36 cellular contexts compared by ENCODE assay signal in the genomic region with DNA sequence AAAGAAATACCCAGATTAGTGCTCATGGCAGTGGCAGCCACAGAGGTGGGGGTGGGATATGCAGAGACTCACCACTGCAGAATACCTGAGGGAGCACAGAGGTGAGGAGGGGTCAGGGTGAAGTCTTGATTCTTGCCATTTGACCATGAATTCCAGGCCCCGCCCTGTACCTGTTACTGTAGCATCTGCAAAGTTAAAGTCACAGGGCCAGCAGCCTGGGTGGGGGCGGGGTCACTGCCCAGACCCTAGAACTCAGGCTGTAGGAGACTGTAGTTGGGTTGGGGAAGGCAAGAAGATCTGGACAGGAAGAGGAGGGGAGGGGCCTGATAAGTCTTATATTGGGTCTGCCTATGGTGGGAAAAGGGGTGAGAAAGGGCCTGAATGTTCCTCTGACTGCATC. TPM values are rescaled to one million over a fixed set of nuclear protein-coding genes. Genes with fewer than 3 reads are reported as not detected.
"Had no signal": no experiment of that assay in that cellular context is flagged by ENCODE, and none has a peak within 500 bp of the region (broad histone marks: within the 10 kb centered on the region; RNA-seq: fewer than 3 reads in every experiment).

No MANE protein-coding gene starts in this region.

- H3K27ac Mint-ChIP-seq: activated CD4-positive, alpha-beta memory T cell treated with anti-CD3 and anti-CD28 coated beads for 36 hours; activated CD4-positive, alpha-beta T cell treated with anti-CD3 and anti-CD28 coated beads for 36 hours; activated CD4-positive, alpha-beta T cell treated with anti-CD3 and anti-CD28 coated beads, Interleukin-2, amount 10 ng/mL, durations not matched to agents 24 days and 14 days; activated CD8-positive, alpha-beta memory T cell treated with anti-CD3 and anti-CD28 coated beads, Interleukin-2, amount 10 ng/mL, durations not matched to agents 7 days and 5 days; activated CD8-positive, alpha-beta T cell treated with anti-CD3 and anti-CD28 coated beads, Interleukin-2, amount 10 ng/mL, durations not matched to agents 7 days and 5 days; activated naive CD8-positive, alpha-beta T cell treated with anti-CD3 and anti-CD28 coated beads, Interleukin-2, amount 10 ng/mL, durations not matched to agents 7 days and 5 days; activated T-cell treated with anti-CD3 and anti-CD28 coated beads, Interleukin-2, amount 50 U/mL, for 24 hours; activated T-cell treated with anti-CD3 and anti-CD28 coated beads, Interleukin-2, amount 50 U/mL, for 72 hours; activated T-helper 17 cell treated with anti-CD3 and anti-CD28 coated beads, Interleukin-2, amount 50 U/mL, for 72 hours; brain; dendritic cell treated with granulocyte-macrophage colony-stimulating factor and Interleukin-4, amounts not matched to agents 40 ng/mL and 50 ng/mL, for 4 days; T-cell; T-helper 1 cell treated with Interleukin-12 subunit alpha and Interleukin-12 subunit beta and Interleukin-4 antibody, amounts not matched to agents 30 μg/mL and 1 μg/mL, for 36 hours; T-helper 2 cell treated with Interferon-gamma antibody and Interleukin-4, amounts not matched to agents 5 μg/mL and 100 μg/mL, for 36 hours had no signal

- H3K9me3 ChIP-seq: ascending aorta, breast epithelium had no signal

- H3K4me1 Mint-ChIP-seq: activated CD4-positive, alpha-beta T cell treated with anti-CD3 and anti-CD28 coated beads for 36 hours; activated CD4-positive, alpha-beta T cell treated with anti-CD3 and anti-CD28 coated beads, Interleukin-2, amount 10 ng/mL, durations not matched to agents 24 days and 14 days; activated CD8-positive, alpha-beta memory T cell treated with anti-CD3 and anti-CD28 coated beads, Interleukin-2, amount 10 ng/mL, durations not matched to agents 7 days and 5 days; activated naive CD8-positive, alpha-beta T cell treated with anti-CD3 and anti-CD28 coated beads, Interleukin-2, amount 10 ng/mL, durations not matched to agents 7 days and 5 days; activated T-helper 17 cell treated with anti-CD3 and anti-CD28 coated beads, Interleukin-2, amount 50 U/mL, for 72 hours; brain; T-cell had no signal

- H3K36me3 Mint-ChIP-seq: activated CD4-positive, alpha-beta memory T cell treated with anti-CD3 and anti-CD28 coated beads for 36 hours; activated CD8-positive, alpha-beta memory T cell treated with anti-CD3 and anti-CD28 coated beads, Interleukin-2, amount 10 ng/mL, durations not matched to agents 7 days and 5 days; activated naive CD8-positive, alpha-beta T cell treated with anti-CD3 and anti-CD28 coated beads, Interleukin-2, amount 10 ng/mL, durations not matched to agents 7 days and 5 days; brain; T-cell had no signal

- H3K9me3 Mint-ChIP-seq: activated CD4-positive, alpha-beta memory T cell treated with anti-CD3 and anti-CD28 coated beads for 36 hours; activated CD4-positive, alpha-beta T cell treated with anti-CD3 and anti-CD28 coated beads, Interleukin-2, amount 10 ng/mL, durations not matched to agents 24 days and 14 days; activated naive CD8-positive, alpha-beta T cell treated with anti-CD3 and anti-CD28 coated beads, Interleukin-2, amount 10 ng/mL, durations not matched to agents 7 days and 5 days; activated T-cell treated with anti-CD3 and anti-CD28 coated beads, Interleukin-2, amount 50 U/mL, for 24 hours; activated T-cell treated with anti-CD3 and anti-CD28 coated beads, Interleukin-2, amount 50 U/mL, for 72 hours; activated T-helper 17 cell treated with anti-CD3 and anti-CD28 coated beads, Interleukin-2, amount 50 U/mL, for 72 hours; brain; dendritic cell treated with granulocyte-macrophage colony-stimulating factor and Interleukin-4, amounts not matched to agents 40 ng/mL and 50 ng/mL, for 4 days; T-cell; T-helper 1 cell treated with Interleukin-12 subunit alpha and Interleukin-12 subunit beta and Interleukin-4 antibody, amounts not matched to agents 30 μg/mL and 1 μg/mL, for 36 hours; T-helper 2 cell treated with Interferon-gamma antibody and Interleukin-4, amounts not matched to agents 5 μg/mL and 100 μg/mL, for 36 hours had no signal

- H3K4me3 Mint-ChIP-seq: activated CD4-positive, alpha-beta memory T cell treated with anti-CD3 and anti-CD28 coated beads for 36 hours; activated CD4-positive, alpha-beta T cell treated with anti-CD3 and anti-CD28 coated beads for 36 hours; activated CD4-positive, alpha-beta T cell treated with anti-CD3 and anti-CD28 coated beads, Interleukin-2, amount 10 ng/mL, durations not matched to agents 24 days and 14 days; activated CD8-positive, alpha-beta memory T cell treated with anti-CD3 and anti-CD28 coated beads, Interleukin-2, amount 10 ng/mL, durations not matched to agents 7 days and 5 days; activated CD8-positive, alpha-beta T cell treated with anti-CD3 and anti-CD28 coated beads, Interleukin-2, amount 10 ng/mL, durations not matched to agents 7 days and 5 days; activated naive CD8-positive, alpha-beta T cell treated with anti-CD3 and anti-CD28 coated beads, Interleukin-2, amount 10 ng/mL, durations not matched to agents 7 days and 5 days; activated T-cell treated with anti-CD3 and anti-CD28 coated beads, Interleukin-2, amount 50 U/mL, for 24 hours; activated T-cell treated with anti-CD3 and anti-CD28 coated beads, Interleukin-2, amount 50 U/mL, for 72 hours; activated T-helper 17 cell treated with anti-CD3 and anti-CD28 coated beads, Interleukin-2, amount 50 U/mL, for 72 hours; brain; dendritic cell treated with granulocyte-macrophage colony-stimulating factor and Interleukin-4, amounts not matched to agents 40 ng/mL and 50 ng/mL, for 4 days; T-cell; T-helper 1 cell treated with Interleukin-12 subunit alpha and Interleukin-12 subunit beta and Interleukin-4 antibody, amounts not matched to agents 30 μg/mL and 1 μg/mL, for 36 hours; T-helper 2 cell treated with Interferon-gamma antibody and Interleukin-4, amounts not matched to agents 5 μg/mL and 100 μg/mL, for 36 hours had no signal

- H3K4me3 ChIP-seq: ascending aorta, breast epithelium, cardiac muscle cell, coronary artery, dorsolateral prefrontal cortex had no signal

- H3K27ac ChIP-seq: ascending aorta, breast epithelium, cardiac muscle cell, coronary artery, dorsolateral prefrontal cortex, epithelial cell of prostate, WERI-Rb-1 had no signal

- H3K27me3 ChIP-seq: ascending aorta, breast epithelium, cardiac muscle cell, dorsolateral prefrontal cortex had no signal

- H3K36me3 ChIP-seq: ascending aorta, breast epithelium, cardiac muscle cell, WERI-Rb-1 had no signal

- DNase-seq: activated CD4-positive, alpha-beta memory T cell treated with anti-CD3 and anti-CD28 coated beads for 36 hours; activated CD4-positive, alpha-beta T cell treated with anti-CD3 and anti-CD28 coated beads for 36 hours; activated CD4-positive, alpha-beta T cell treated with anti-CD3 and anti-CD28 coated beads, Interleukin-2, amount 10 ng/mL, durations not matched to agents 24 days and 14 days; activated CD4-positive, CD25-positive, alpha-beta regulatory T cell; activated CD4-positive, CD25-positive, alpha-beta regulatory T cell treated with anti-CD3 and anti-CD28 coated beads, Interleukin-2, amount 50 U/mL, for 72 hours; activated CD8-positive, alpha-beta memory T cell treated with anti-CD3 and anti-CD28 coated beads, Interleukin-2, amount 10 ng/mL, durations not matched to agents 7 days and 5 days; activated CD8-positive, alpha-beta memory T cell treated with anti-CD3 and anti-CD28 coated beads, Interleukin-2, amount 50 U/mL, for 48 hours; activated CD8-positive, alpha-beta T cell treated with anti-CD3 and anti-CD28 coated beads, Interleukin-2, amount 10 ng/mL, durations not matched to agents 7 days and 5 days; activated effector memory CD4-positive, alpha-beta T cell treated with Interleukin-2 at 50 U/mL for 16 hours; activated gamma-delta T cell treated with Interleukin-2 at 50 U/mL for 16 hours; activated naive CD4-positive, alpha-beta T cell treated with anti-CD3 and anti-CD28 coated beads, Interleukin-2, amount 50 U/mL, for 16 hours; activated naive CD4-positive, alpha-beta T cell treated with Interleukin-2 at 50 U/mL for 16 hours; activated naive CD8-positive, alpha-beta T cell treated with anti-CD3 and anti-CD28 coated beads, Interleukin-2, amount 10 ng/mL, durations not matched to agents 7 days and 5 days; activated T-cell treated with anti-CD3 and anti-CD28 coated beads for 4 hours; activated T-cell treated with anti-CD3 and anti-CD28 coated beads, Interleukin-2, amount 50 U/mL, for 24 hours; activated T-cell treated with anti-CD3 and anti-CD28 coated beads, Interleukin-2, amount 50 U/mL, for 72 hours; central memory CD4-positive, alpha-beta T cell; dorsolateral prefrontal cortex; effector CD4-positive, alpha-beta T cell; foreskin fibroblast; head of caudate nucleus; SW 1271; T-cell; T1000; WERI-Rb-1 had no signal

- ATAC-seq: activated CD4-positive, alpha-beta T cell treated with anti-CD3 and anti-CD28 coated beads for 36 hours; activated CD8-positive, alpha-beta memory T cell treated with anti-CD3 and anti-CD28 coated beads, Interleukin-2, amount 10 ng/mL, durations not matched to agents 7 days and 5 days; activated CD8-positive, alpha-beta T cell treated with anti-CD3 and anti-CD28 coated beads, Interleukin-2, amount 10 ng/mL, durations not matched to agents 7 days and 5 days; activated T-cell treated with anti-CD3 and anti-CD28 coated beads, Interleukin-2, amount 50 U/mL, for 72 hours; activated T-helper 17 cell treated with anti-CD3 and anti-CD28 coated beads, Interleukin-2, amount 50 U/mL, for 72 hours; T-cell had no signal

- H3K27me3 Mint-ChIP-seq: activated CD4-positive, alpha-beta memory T cell treated with anti-CD3 and anti-CD28 coated beads for 36 hours; activated CD4-positive, alpha-beta T cell treated with anti-CD3 and anti-CD28 coated beads for 36 hours; activated CD4-positive, alpha-beta T cell treated with anti-CD3 and anti-CD28 coated beads, Interleukin-2, amount 10 ng/mL, durations not matched to agents 24 days and 14 days; activated CD8-positive, alpha-beta memory T cell treated with anti-CD3 and anti-CD28 coated beads, Interleukin-2, amount 10 ng/mL, durations not matched to agents 7 days and 5 days; activated naive CD8-positive, alpha-beta T cell treated with anti-CD3 and anti-CD28 coated beads, Interleukin-2, amount 10 ng/mL, durations not matched to agents 7 days and 5 days; activated T-cell treated with anti-CD3 and anti-CD28 coated beads, Interleukin-2, amount 50 U/mL, for 24 hours; activated T-helper 17 cell treated with anti-CD3 and anti-CD28 coated beads, Interleukin-2, amount 50 U/mL, for 72 hours; brain; T-cell had no signal

- H3K4me1 ChIP-seq: ascending aorta, breast epithelium had no signal

RNA-seq across cellular contexts. Expression of a gene that starts 18.8 kb away (rescaled TPM):
- total RNA-seq: activated CD4-positive, alpha-beta memory T cell treated with anti-CD3 and anti-CD28 coated beads for 36 hours; activated CD4-positive, alpha-beta T cell treated with anti-CD3 and anti-CD28 coated beads, Interleukin-2, amount 10 ng/mL, durations not matched to agents 24 days and 14 days; activated CD8-positive, alpha-beta memory T cell treated with anti-CD3 and anti-CD28 coated beads for 36 hours; activated CD8-positive, alpha-beta memory T cell treated with anti-CD3 and anti-CD28 coated beads, Interleukin-2, amount 10 ng/mL, durations not matched to agents 7 days and 5 days had no signal
